7 cellular contexts compared by ENCODE assay signal in genomic region chr11:14270690-14271542, GRCh38.
DNase-seq lines count a peak whose midpoint lies in the region; ATAC-seq and TF ChIP-seq lines count a peak whose summit lies in the region.

No MANE protein-coding gene starts in this region.

- no peak overlapping the region for H3K4me3 Mint-ChIP-seq in endothelial cell (ENCODE audit: unreplicated experiment)

- peaks cover 11% of the 10 kb centered on the region for H3K27me3 Mint-ChIP-seq in endothelial cell (ENCODE audit: unreplicated experiment)

- DNase-seq in SKM-1 (lab: John Stamatoyannopoulos, UW; ENCODE audit: unreplicated experiment): peak; percentile 95
- no peak for DNase-seq in omental fat pad (ENCODE audit: low spot score)
- no peak for DNase-seq in islet precursor cell
- no peak for DNase-seq in endothelial cell (ENCODE audit: low spot score)
- no peak for DNase-seq in erythroblast (lab: John Stamatoyannopoulos, UW)

- H3K9me3 Mint-ChIP-seq in endothelial cell (ENCODE audit: unreplicated experiment): peaks cover 4% of the 10 kb centered on the region

- peaks cover 26% of the 10 kb centered on the region for H3K4me1 Mint-ChIP-seq in endothelial cell (ENCODE audit: unreplicated experiment)

- H3K36me3 Mint-ChIP-seq in endothelial cell (ENCODE audit: low read depth, unreplicated experiment): peaks cover 26% of the 10 kb centered on the region

- TF ChIP-seq CTCF in omental fat pad (IDR thresholded peaks at IDR 0.05) (no peak), endothelial cell (IDR thresholded peaks at IDR 0.05; ENCODE audit: unreplicated experiment) (no peak)

- ATAC-seq in GM19043 (IDR thresholded peaks at IDR 0.05; ENCODE audit: low read depth, unreplicated experiment) (peak; percentile 56), HG02884 (IDR thresholded peaks at IDR 0.05; ENCODE audit: unreplicated experiment) (peak; percentile 66), omental fat pad (ENCODE audit: low FRiP score) (peak; percentile 21)

- no peak for TF ChIP-seq POLR2A in erythroblast (IDR thresholded peaks at IDR 0.05; ENCODE audit: low read length)

- no peak overlapping the region for H3K27ac Mint-ChIP-seq in endothelial cell (ENCODE audit: unreplicated experiment)
